ENCODE assay signal across 8 cellular contexts in genomic region chr14:54565236-54566151, GRCh38. TPM values are rescaled to one million over a fixed set of nuclear protein-coding genes. Genes with fewer than 3 reads are reported as not detected.
DNase-seq lines count a peak whose midpoint lies in the region; ATAC-seq and TF ChIP-seq lines count a peak whose summit lies in the region.

No MANE protein-coding gene starts in this region.

- DNase-seq in Calu3 (peak; percentile 89), HK-2 (ENCODE audit: unreplicated experiment) (peak; percentile 91), PC-9 (peak; percentile 81 to 93), fibroblast of peridontal ligament (ENCODE audit: extremely low read depth) (peak; percentile 92), natural killer cell (peak; percentile 54)
- peak; percentile 69 for DNase-seq in activated T-helper 2 cell treated with anti-CD3 and anti-CD28 coated beads, Interferon-gamma antibody, Interleukin-2, Interleukin-4, amounts not matched to agents 10 μg/mL and 5 μg/mL and 100 μg/mL, durations not matched to agents 14 hours and 24 hours and 36 hours (ENCODE audit: low spot score)

- no peaks in the 10 kb centered on the region for H3K27me3 ChIP-seq in PC-9 (ENCODE audit: insufficient read depth, low read depth)

- peaks cover 22% of the 10 kb centered on the region for H3K79me2 ChIP-seq in PC-9 (ENCODE audit: low read depth)

- peaks cover 30% of the 10 kb centered on the region for H3F3A ChIP-seq in PC-9 (ENCODE audit: insufficient read depth, low read depth)

- intact Hi-C loops in Calu3 (cut with micrococcal nuclease; ENCODE audit: unreplicated experiment) (loop anchor here (2.0 kb wide), 2 partner anchors 77 to 239 kb away; no protein-coding TSS in a partner anchor), PC-9 (cut with micrococcal nuclease; ENCODE audit: unreplicated experiment) (loop anchor here (1.0 to 5.0 kb wide), 8 partner anchors 124 to 862 kb away; partner anchors contain the start of gene CNIH1), natural killer cell (cut with micrococcal nuclease) (loop anchor here (5.0 to 10.0 kb wide), 2 partner anchors 62 to 339 kb away; partner anchors contain the start of gene GCH1)
- intact Hi-C loops in activated T-helper 2 cell treated with anti-CD3 and anti-CD28 coated beads, Interferon-gamma antibody, Interleukin-2, Interleukin-4, amounts not matched to agents 10 μg/mL and 5 μg/mL and 100 μg/mL, durations not matched to agents 14 hours and 24 hours and 36 hours (cut with micrococcal nuclease): loop anchor here (1.0 to 5.0 kb wide), 7 partner anchors 57 to 338 kb away; partner anchors contain the start of gene CGRRF1

- no peaks in the 10 kb centered on the region for H3K27me3 Mint-ChIP-seq in Calu3 (ENCODE audit: unreplicated experiment)
- peaks cover 28% of the 10 kb centered on the region for H3K27me3 Mint-ChIP-seq in activated T-helper 2 cell treated with anti-CD3 and anti-CD28 coated beads, Interferon-gamma antibody, Interleukin-2, Interleukin-4, amounts not matched to agents 10 μg/mL and 5 μg/mL and 100 μg/mL, durations not matched to agents 14 hours and 24 hours and 36 hours (ENCODE audit: low read depth)
- H3K27me3 Mint-ChIP-seq in natural killer cell (ENCODE audit: low read depth in 2 of 2): peaks cover 25% of the 10 kb centered on the region in 2 donors
- peaks cover 10% of the 10 kb centered on the region for H3K27me3 Mint-ChIP-seq in stimulated activated naive CD8-positive, alpha-beta T cell treated with anti-CD3 and anti-CD28 coated beads, Interleukin-15, Interleukin-2, amounts not matched to agents 100 ng/mL and 50 ng/mL, for 24 hours

- peak overlapping the region; percentile 71 for H3K27ac ChIP-seq in PC-9

- no peaks in the 10 kb centered on the region for H3K9me3 ChIP-seq in PC-9 (ENCODE audit: insufficient read depth, low read depth)

- H3K27ac Mint-ChIP-seq in Calu3 (ENCODE audit: unreplicated experiment): peak overlapping the region; percentile 80
- H3K27ac Mint-ChIP-seq in activated T-helper 2 cell treated with anti-CD3 and anti-CD28 coated beads, Interferon-gamma antibody, Interleukin-2, Interleukin-4, amounts not matched to agents 10 μg/mL and 5 μg/mL and 100 μg/mL, durations not matched to agents 14 hours and 24 hours and 36 hours: no peak overlapping the region
- peak overlapping the region in 1 of 2 donors; percentile 76 for H3K27ac Mint-ChIP-seq in natural killer cell
- H3K27ac Mint-ChIP-seq in stimulated activated naive CD8-positive, alpha-beta T cell treated with anti-CD3 and anti-CD28 coated beads, Interleukin-15, Interleukin-2, amounts not matched to agents 100 ng/mL and 50 ng/mL, for 24 hours: peak overlapping the region; percentile 67

- peak overlapping the region; percentile 84 for H3K4me2 ChIP-seq in PC-9

- CTCF ChIA-PET in Calu3 (lab: Charles Lee): interaction anchor here (0.8 to 5.3 kb wide), 6 partner anchors 9 to 208 kb away, joined by 3 to 81 read pairs (median 3); no protein-coding TSS in a partner anchor
- CTCF ChIA-PET in PC-9 (lab: Charles Lee): interaction anchor here (0.6 to 1.7 kb wide), 8 partner anchors 56 to 1028 kb away, joined by 3 to 5 read pairs (median 4); partner anchors contain the start of gene CGRRF1

- ATAC-seq in GM19467 (IDR thresholded peaks at IDR 0.05; ENCODE audit: unreplicated experiment) (peak; percentile 46), natural killer cell (peak; percentile 70 to 77 (median 74))

- peaks cover 7% of the 10 kb centered on the region for H3K4me1 Mint-ChIP-seq in Calu3 (ENCODE audit: low read depth, unreplicated experiment)
- peaks cover 17% of the 10 kb centered on the region for H3K4me1 Mint-ChIP-seq in activated T-helper 2 cell treated with anti-CD3 and anti-CD28 coated beads, Interferon-gamma antibody, Interleukin-2, Interleukin-4, amounts not matched to agents 10 μg/mL and 5 μg/mL and 100 μg/mL, durations not matched to agents 14 hours and 24 hours and 36 hours (ENCODE audit: low read depth)
- peaks cover 20 to 30% of the 10 kb centered on the region in 2 donors for H3K4me1 Mint-ChIP-seq in natural killer cell
- peaks cover 20% of the 10 kb centered on the region for H3K4me1 Mint-ChIP-seq in stimulated activated naive CD8-positive, alpha-beta T cell treated with anti-CD3 and anti-CD28 coated beads, Interleukin-15, Interleukin-2, amounts not matched to agents 100 ng/mL and 50 ng/mL, for 24 hours (ENCODE audit: low read depth)

- H3K4me1 ChIP-seq in PC-9 (replicated peaks; ENCODE audit: insufficient read depth): peaks cover 27% of the 10 kb centered on the region

- no peaks in the 10 kb centered on the region for H3K9me3 Mint-ChIP-seq in Calu3 (ENCODE audit: low read depth, unreplicated experiment)
- no peaks in the 10 kb centered on the region for H3K9me3 Mint-ChIP-seq in activated T-helper 2 cell treated with anti-CD3 and anti-CD28 coated beads, Interferon-gamma antibody, Interleukin-2, Interleukin-4, amounts not matched to agents 10 μg/mL and 5 μg/mL and 100 μg/mL, durations not matched to agents 14 hours and 24 hours and 36 hours
- H3K9me3 Mint-ChIP-seq in natural killer cell: no peaks in the 10 kb centered on the region
- H3K9me3 Mint-ChIP-seq in stimulated activated naive CD8-positive, alpha-beta T cell treated with anti-CD3 and anti-CD28 coated beads, Interleukin-15, Interleukin-2, amounts not matched to agents 100 ng/mL and 50 ng/mL, for 24 hours: no peaks in the 10 kb centered on the region

- H3K9me2 ChIP-seq in PC-9 (ENCODE audit: insufficient read depth): no peaks in the 10 kb centered on the region

- POLR2A ChIA-PET in PC-9 (lab: Charles Lee; ENCODE audit: unreplicated experiment): interaction anchor here (0.5 to 1.2 kb wide), 12 partner anchors 25 to 1021 kb away, joined by 3 to 11 read pairs (median 4); partner anchors contain the start of gene CDKN3

- H4K20me1 ChIP-seq in PC-9 (ENCODE audit: insufficient read depth): no peaks in the 10 kb centered on the region; the same call in 1 of the 2 replicates

- no TSS peak for BruUV-seq in Calu3 (replicated peaks; lab: Mats Ljungman, UMichigan)
- TSS peak; percentile 57 for BruUV-seq in PC-9 (replicated peaks; lab: Mats Ljungman, UMichigan)

- H3K4me3 ChIP-seq in PC-9: peak overlapping the region; percentile 78

- H3K36me3 ChIP-seq in PC-9 (ENCODE audit: low read depth): no peaks in the 10 kb centered on the region

- H3K36me3 Mint-ChIP-seq in Calu3 (ENCODE audit: insufficient read depth, unreplicated experiment) (peaks cover 37% of the 10 kb centered on the region), natural killer cell (no peaks in the 10 kb centered on the region)
- peaks cover 2% of the 10 kb centered on the region for H3K36me3 Mint-ChIP-seq in activated T-helper 2 cell treated with anti-CD3 and anti-CD28 coated beads, Interferon-gamma antibody, Interleukin-2, Interleukin-4, amounts not matched to agents 10 μg/mL and 5 μg/mL and 100 μg/mL, durations not matched to agents 14 hours and 24 hours and 36 hours (ENCODE audit: low read depth)
- H3K36me3 Mint-ChIP-seq in stimulated activated naive CD8-positive, alpha-beta T cell treated with anti-CD3 and anti-CD28 coated beads, Interleukin-15, Interleukin-2, amounts not matched to agents 100 ng/mL and 50 ng/mL, for 24 hours (ENCODE audit: low read depth): no peaks in the 10 kb centered on the region

- H3K4me3 Mint-ChIP-seq in Calu3 (ENCODE audit: low read depth, unreplicated experiment) (peak overlapping the region; percentile 92), natural killer cell (peak overlapping the region; percentile 81)
- H3K4me3 Mint-ChIP-seq in activated T-helper 2 cell treated with anti-CD3 and anti-CD28 coated beads, Interferon-gamma antibody, Interleukin-2, Interleukin-4, amounts not matched to agents 10 μg/mL and 5 μg/mL and 100 μg/mL, durations not matched to agents 14 hours and 24 hours and 36 hours (ENCODE audit: low read depth): peak overlapping the region; percentile 75
- peak overlapping the region; percentile 71 for H3K4me3 Mint-ChIP-seq in stimulated activated naive CD8-positive, alpha-beta T cell treated with anti-CD3 and anti-CD28 coated beads, Interleukin-15, Interleukin-2, amounts not matched to agents 100 ng/mL and 50 ng/mL, for 24 hours

- peak overlapping the region; percentile 86 for H2AFZ ChIP-seq in PC-9

- no peak for TF ChIP-seq CTCF in Calu3 (IDR thresholded peaks at IDR 0.05; ENCODE audit: unreplicated experiment)
- no peak; the same call in 1 of the 2 replicates for TF ChIP-seq CTCF in PC-9 (conservative IDR thresholded peaks at IDR 0.05)
- no peak for TF ChIP-seq CTCF in natural killer cell (IDR thresholded peaks at IDR 0.05)

RNA-seq across cellular contexts. Expression of gene SAMD4A, which starts 1.4 kb away (rescaled TPM):
- total RNA-seq in Calu3 (2022): 10.9 and 14.4 TPM in 2 replicates
- total RNA-seq in PC-9 (2021): 18.3 and 20.7 TPM in 2 replicates
- 4.3 and 5.1 TPM in 2 replicates for total RNA-seq in activated T-helper 2 cell treated with anti-CD3 and anti-CD28 coated beads, Interferon-gamma antibody, Interleukin-2, Interleukin-4, amounts not matched to agents 10 μg/mL and 5 μg/mL and 100 μg/mL, durations not matched to agents 14 hours and 24 hours and 36 hours
- 1 to 10 TPM in 2 of 3 donors, under 1 TPM in 1; 0.70 to 1.6 (median 1.4) TPM for total RNA-seq in natural killer cell

RNA-seq across cellular contexts. Expression of gene CGRRF1, which starts 55.8 kb away (rescaled TPM):
- total RNA-seq in Calu3 (2022) (8.6 and 12.4 TPM in 2 replicates), PC-9 (2021) (10.3 and 11.3 TPM in 2 replicates), natural killer cell (10 to 100 TPM; 25.4 to 30.1 (median 26.7) TPM)
- 6.2 and 9.1 TPM in 2 replicates for total RNA-seq in activated T-helper 2 cell treated with anti-CD3 and anti-CD28 coated beads, Interferon-gamma antibody, Interleukin-2, Interleukin-4, amounts not matched to agents 10 μg/mL and 5 μg/mL and 100 μg/mL, durations not matched to agents 14 hours and 24 hours and 36 hours

Comparison
In these comparisons a context has a peak if more than half of its experiments do, and no peak if none do; other contexts are left out.
1. Peak in every context shown above with its lines: DNase-seq, ATAC-seq, H3K4me3 ChIP-seq and H3K27ac ChIP-seq.